Comparison of ENCODE assay signal across 11 cellular contexts in the genomic region with DNA sequence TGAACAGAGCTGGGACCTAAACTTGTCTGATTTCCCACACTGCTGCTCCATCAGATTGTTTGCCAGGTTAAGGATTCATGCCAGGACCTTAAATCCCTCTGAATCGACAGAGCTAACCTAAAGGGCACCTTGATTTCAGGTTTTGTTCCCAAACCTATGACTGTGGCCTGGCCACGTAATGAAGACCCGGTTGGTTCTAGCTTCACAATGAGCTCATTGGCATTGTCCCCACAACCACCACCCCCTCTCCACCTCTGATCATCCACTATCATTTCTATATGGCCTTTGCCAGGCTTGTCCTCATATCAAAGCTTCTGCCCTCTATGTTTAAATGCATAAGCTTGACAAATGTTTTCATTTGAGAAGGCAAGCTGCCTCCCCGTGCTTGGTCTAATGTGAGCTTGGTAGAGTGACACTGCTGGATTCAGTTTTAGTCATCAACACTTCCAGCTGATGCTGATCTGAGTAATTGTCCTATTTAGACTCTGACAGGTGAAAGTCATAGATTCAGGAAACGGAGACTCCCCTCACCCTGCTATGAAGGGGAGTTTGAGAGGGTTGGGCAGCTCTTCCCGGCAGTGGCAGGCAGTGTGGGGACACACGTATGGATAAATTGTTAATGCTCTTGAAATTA.
DNase-seq lines count a peak whose midpoint lies in the region; ATAC-seq and TF ChIP-seq lines count a peak whose summit lies in the region.
"Had no signal": no experiment of that assay in that cellular context is flagged by ENCODE, and none has a peak within 500 bp of the region (broad histone marks: within the 10 kb centered on the region; RNA-seq: fewer than 3 reads in every experiment).

No MANE protein-coding gene starts in this region.

- CTCF ChIA-PET in GM10248 (lab: Yijun Ruan, JAX): interaction anchor here (0.9 to 3.7 kb wide), 8 partner anchors 11 to 485 kb away, joined by 3 to 18 read pairs (median 4); no protein-coding TSS in a partner anchor
- CTCF ChIA-PET in PC-9 (lab: Charles Lee): no interaction called here

- no peak for TF ChIP-seq POLR2A in vagina (IDR thresholded peaks at IDR 0.05)

- no TSS peak for BruUV-seq in PC-9 (replicated peaks; lab: Mats Ljungman, UMichigan)

- H4K20me1 ChIP-seq in PC-9 (ENCODE audit: insufficient read depth): no peaks in the 10 kb centered on the region

- H3K9me3 ChIP-seq in vagina (no peaks in the 10 kb centered on the region), right cardiac atrium (ENCODE audit: control insufficient read depth, low read length) (no peaks in the 10 kb centered on the region), PC-9 (ENCODE audit: insufficient read depth, low read depth) (no peaks in the 10 kb centered on the region), endodermal cell (ENCODE audit: control insufficient read depth, low read length) (peaks cover 7% of the 10 kb centered on the region)
- H3K9me3 ChIP-seq: HAP-1 had no signal

- H3K27ac Mint-ChIP-seq in endodermal cell: no peak overlapping the region

- no peak overlapping the region for H3K9ac ChIP-seq in endodermal cell (ENCODE audit: extremely low read depth, low read length, poor library complexity, severe bottlenecking)

- H3K4me2 ChIP-seq in PC-9: no peak overlapping the region

- peak; percentile 93 for ATAC-seq in GM18907 (IDR thresholded peaks at IDR 0.05; ENCODE audit: unreplicated experiment)
- peak; percentile 98 for ATAC-seq in HG02642 (IDR thresholded peaks at IDR 0.05; ENCODE audit: poor library complexity, unreplicated experiment)
- peak; percentile 85 for ATAC-seq in HG03521 (IDR thresholded peaks at IDR 0.05; ENCODE audit: unreplicated experiment)
- ATAC-seq in right cardiac atrium: no peak

- intact Hi-C loops in vagina (cut with DNase I) (no loop called here), right cardiac atrium (cut with DNase I) (no loop called here), PC-9 (cut with micrococcal nuclease; ENCODE audit: unreplicated experiment) (no loop called here)

- WGBS in right cardiac atrium: 80% methylated on average over 7 of the region's 7 CpGs
- WGBS in endodermal cell (ENCODE audit: insufficient coverage in 1 of 2, insufficient read length in 1 of 2), 2 experiments: 93% methylated on average over 4 to 7 of the region's 7 CpGs

- H3K27me3 ChIP-seq in vagina (no peaks in the 10 kb centered on the region), right cardiac atrium (ENCODE audit: control insufficient read depth, insufficient read depth) (no peaks in the 10 kb centered on the region), PC-9 (ENCODE audit: insufficient read depth, low read depth) (no peaks in the 10 kb centered on the region; the same call in 1 of the 2 replicates), endodermal cell (ENCODE audit: control insufficient read depth, insufficient read depth, low read length, poor library complexity, severe bottlenecking) (no peaks in the 10 kb centered on the region)

- no peak overlapping the region for H3K27ac ChIP-seq in vagina
- no peak overlapping the region for H3K27ac ChIP-seq in right cardiac atrium (ENCODE audit: low read length)
- H3K27ac ChIP-seq in PC-9: no peak overlapping the region
- no peak overlapping the region for H3K27ac ChIP-seq in endodermal cell (ENCODE audit: low read depth, low read length)

- H3K27me3 Mint-ChIP-seq in endodermal cell (ENCODE audit: insufficient read depth): peaks cover 4% of the 10 kb centered on the region

- H3K79me2 ChIP-seq in PC-9 (ENCODE audit: low read depth): no peaks in the 10 kb centered on the region

- no peaks in the 10 kb centered on the region for H3K4me1 Mint-ChIP-seq in endodermal cell

- no peaks in the 10 kb centered on the region for H3K9me2 ChIP-seq in PC-9 (ENCODE audit: insufficient read depth)

- H3F3A ChIP-seq in PC-9 (ENCODE audit: insufficient read depth, low read depth): no peaks in the 10 kb centered on the region

- no peak overlapping the region for H2AFZ ChIP-seq in PC-9

- peak; percentile 35 for DNase-seq in GM10248 (ENCODE audit: extremely low spot score)
- DNase-seq in vagina (ENCODE audit: extremely low spot score in 2 of 2): no peak
- no peak for DNase-seq in right cardiac atrium
- no peak for DNase-seq in PC-9
- no peak for DNase-seq in endodermal cell
- DNase-seq: dermis blood vessel endothelial cell, NCI-H1048 had no signal

- H3K4me3 ChIP-seq in vagina (no peak overlapping the region), right cardiac atrium (ENCODE audit: low read length) (no peak overlapping the region), PC-9 (no peak overlapping the region), endodermal cell (ENCODE audit: low read length) (no peak overlapping the region)
- H3K4me3 ChIP-seq: HAP-1 had no signal

- H3K4me1 ChIP-seq in vagina: no peaks in the 10 kb centered on the region
- H3K4me1 ChIP-seq in right cardiac atrium (ENCODE audit: control insufficient read depth, insufficient read depth, low read length): no peaks in the 10 kb centered on the region
- no peaks in the 10 kb centered on the region for H3K4me1 ChIP-seq in PC-9 (replicated peaks; ENCODE audit: insufficient read depth)
- no peaks in the 10 kb centered on the region for H3K4me1 ChIP-seq in endodermal cell (ENCODE audit: control insufficient read depth, insufficient read depth, low read length)
- H3K4me1 ChIP-seq: HAP-1 had no signal

- no peaks in the 10 kb centered on the region for H3K36me3 Mint-ChIP-seq in endodermal cell (ENCODE audit: low read depth)

- TF ChIP-seq CTCF in GM10248 (IDR thresholded peaks at IDR 0.05; ENCODE audit: control extremely low read depth, extremely low read depth, low read depth, missing control alignments): no peak
- no peak for TF ChIP-seq CTCF in vagina (IDR thresholded peaks at IDR 0.05)
- no peak for TF ChIP-seq CTCF in PC-9 (conservative IDR thresholded peaks at IDR 0.05)
- no peak for TF ChIP-seq CTCF in endodermal cell (conservative IDR thresholded peaks at IDR 0.05)

- POLR2A ChIA-PET in GM10248 (lab: Yijun Ruan, JAX): no interaction called here
- POLR2A ChIA-PET in PC-9 (lab: Charles Lee; ENCODE audit: unreplicated experiment): no interaction called here

- peaks cover 6% of the 10 kb centered on the region for H3K9me3 Mint-ChIP-seq in endodermal cell

- no peak overlapping the region for H3K4me3 Mint-ChIP-seq in endodermal cell

- H3K36me3 ChIP-seq in vagina (no peaks in the 10 kb centered on the region), PC-9 (ENCODE audit: low read depth) (no peaks in the 10 kb centered on the region), endodermal cell (ENCODE audit: control insufficient read depth, insufficient read depth, low read length) (no peaks in the 10 kb centered on the region)
- H3K36me3 ChIP-seq: HAP-1 had no signal

Comparison
In these comparisons a context has a peak if more than half of its experiments do, and no peak if none do; other contexts are left out.
1. ATAC-seq: peak in GM18907 (single experiment), HG02642 (single experiment) and HG03521 (single experiment); none in right cardiac atrium (0 of 2).